Comparison of ENCODE assay signal across 9 cellular contexts in genomic region chr16:56682703-56683397, GRCh38. TPM values are rescaled to one million over a fixed set of nuclear protein-coding genes. Genes with fewer than 3 reads are reported as not detected.
DNase-seq lines count a peak whose midpoint lies in the region; ATAC-seq, FAIRE-seq and TF ChIP-seq lines count a peak whose summit lies in the region.
"Had no signal": no experiment of that assay in that cellular context is flagged by ENCODE, and none has a peak within 500 bp of the region (broad histone marks: within the 10 kb centered on the region; RNA-seq: fewer than 3 reads in every experiment).

No MANE protein-coding gene starts in this region.

- H3K36me3 ChIP-seq in kidney epithelial cell (ENCODE audit: control insufficient read depth, insufficient read depth, low read length) = no peaks in the 10 kb centered on the region

- CTCF ChIA-PET in Calu3 (lab: Charles Lee) = no interaction called here

- DNase-seq in Calu3 (no peak), kidney epithelial cell (ENCODE audit: low read depth) (no peak), dermis blood vessel endothelial cell (no peak), GM12891 (ENCODE audit: insufficient read length, low spot score) (no peak), NCI-H146 treated with DMSO at 0.1 percent for 48 hours (lab: John Stamatoyannopoulos, UW; ENCODE audit: unreplicated experiment) (no peak)
- DNase-seq in activated naive CD8-positive, alpha-beta T cell treated with anti-CD3 and anti-CD28 coated beads for 36 hours = no peak

- intact Hi-C loops in Calu3 (cut with micrococcal nuclease; ENCODE audit: unreplicated experiment) = no loop called here

- H3K27me3 ChIP-seq in kidney epithelial cell (ENCODE audit: control insufficient read depth, insufficient read depth, low read length) = no peaks in the 10 kb centered on the region

- no peak for TF ChIP-seq POLR2A in GM12891 (IDR thresholded peaks at IDR 0.05; ENCODE audit: low read depth, low read length)

- peak; percentile 3 for ATAC-seq in HG02870 (IDR thresholded peaks at IDR 0.05; ENCODE audit: unreplicated experiment)

- TF ChIP-seq CTCF in Calu3 (IDR thresholded peaks at IDR 0.05; ENCODE audit: unreplicated experiment) (no peak), kidney epithelial cell (IDR thresholded peaks at IDR 0.05; ENCODE audit: insufficient read depth, low read length, poor library complexity, severe bottlenecking) (no peak)

- TSS peak; percentile 88 for BruUV-seq in Calu3 (replicated peaks; lab: Mats Ljungman, UMichigan)

- no peak for FAIRE-seq in GM12891 (lab: Jason Lieb, UNC)

- H3K27ac ChIP-seq in temporal lobe (ENCODE audit: low read depth, low read length) = peak overlapping the region; percentile 85

- peak overlapping the region; percentile 88 for H3K4me3 Mint-ChIP-seq in Calu3 (ENCODE audit: low read depth, unreplicated experiment)
- peak overlapping the region; percentile 96 for H3K4me3 Mint-ChIP-seq in activated naive CD8-positive, alpha-beta T cell treated with anti-CD3 and anti-CD28 coated beads for 36 hours

- peaks cover 18% of the 10 kb centered on the region for H3K36me3 Mint-ChIP-seq in Calu3 (ENCODE audit: insufficient read depth, unreplicated experiment)
- peaks cover 16% of the 10 kb centered on the region for H3K36me3 Mint-ChIP-seq in activated naive CD8-positive, alpha-beta T cell treated with anti-CD3 and anti-CD28 coated beads for 36 hours

- H3K4me3 ChIP-seq in kidney epithelial cell (ENCODE audit: low read depth, low read length) = peak overlapping the region; percentile 42

- H3K4me1 Mint-ChIP-seq in Calu3 (ENCODE audit: low read depth, unreplicated experiment) = peaks cover 15% of the 10 kb centered on the region
- H3K4me1 Mint-ChIP-seq in activated naive CD8-positive, alpha-beta T cell treated with anti-CD3 and anti-CD28 coated beads for 36 hours = peaks cover 23% of the 10 kb centered on the region

- peaks cover 13% of the 10 kb centered on the region for H3K27me3 Mint-ChIP-seq in Calu3 (ENCODE audit: unreplicated experiment)
- no peaks in the 10 kb centered on the region for H3K27me3 Mint-ChIP-seq in activated naive CD8-positive, alpha-beta T cell treated with anti-CD3 and anti-CD28 coated beads for 36 hours

- H3K27ac Mint-ChIP-seq in Calu3 (ENCODE audit: unreplicated experiment) = peak overlapping the region; percentile 64
- peak overlapping the region; percentile 97 for H3K27ac Mint-ChIP-seq in activated naive CD8-positive, alpha-beta T cell treated with anti-CD3 and anti-CD28 coated beads for 36 hours

- H3K9me3 Mint-ChIP-seq in Calu3 (ENCODE audit: low read depth, unreplicated experiment) = no peaks in the 10 kb centered on the region
- peaks cover 3% of the 10 kb centered on the region for H3K9me3 Mint-ChIP-seq in activated naive CD8-positive, alpha-beta T cell treated with anti-CD3 and anti-CD28 coated beads for 36 hours

TF ChIP-seq in GM12891, 5 proteins besides CTCF, POLR2A, EP300 and RAD21:
- TF ChIP-seq POLR2AphosphoS5 (IDR thresholded peaks at IDR 0.05; ENCODE audit: low read depth, low read length) (no peak), SPI1 (IDR thresholded peaks at IDR 0.05; ENCODE audit: low read depth, low read length) (no peak), PAX5 (IDR thresholded peaks at IDR 0.05; ENCODE audit: insufficient read depth, low read length, severe bottlenecking) (no peak), TAF1 (IDR thresholded peaks at IDR 0.05; ENCODE audit: low read depth, low read length) (no peak), POU2F2 (IDR thresholded peaks at IDR 0.05; ENCODE audit: low read depth, low read length) (no peak)

RNA-seq across cellular contexts. Expression of gene MT1X, which starts 0.6 kb away (rescaled TPM):
- total RNA-seq in Calu3 (2022) (5.3 and 15.4 TPM in 2 replicates), kidney epithelial cell (18.1 and 19.6 TPM in 2 replicates), temporal lobe (9.6 TPM), dermis blood vessel endothelial cell (12.2 and 22.3 TPM in 2 replicates)
- 10 to 100 TPM; 71.4 to 72.3 TPM for total RNA-seq in activated naive CD8-positive, alpha-beta T cell treated with anti-CD3 and anti-CD28 coated beads for 36 hours
- 4.5 TPM for polyA plus RNA-seq in GM12891 (2012; ENCODE audit: low read depth, missing spikeins)

RNA-seq across cellular contexts. Expression of gene MT1H, which starts 13.2 kb away (rescaled TPM):
- not detected in 2 replicates for total RNA-seq in Calu3 (2022)
- 1 to 10 TPM; 2.3 to 3.3 TPM for total RNA-seq in activated naive CD8-positive, alpha-beta T cell treated with anti-CD3 and anti-CD28 coated beads for 36 hours
- total RNA-seq in kidney epithelial cell = not detected in 2 replicates
- total RNA-seq in temporal lobe = not detected
- not detected in 2 replicates for total RNA-seq in dermis blood vessel endothelial cell
- not detected for polyA plus RNA-seq in GM12891 (2012; ENCODE audit: low read depth, missing spikeins)
- total RNA-seq: LHCN-M2 had no signal

RNA-seq across cellular contexts. Expression of gene MT1G, which starts 15.0 kb away (rescaled TPM):
- total RNA-seq in Calu3 (2022) (not detected in 2 replicates), kidney epithelial cell (0.75 and 14.8 TPM in 2 replicates), temporal lobe (0.74 TPM), dermis blood vessel endothelial cell (not detected in 2 replicates)
- total RNA-seq in activated naive CD8-positive, alpha-beta T cell treated with anti-CD3 and anti-CD28 coated beads for 36 hours = 10 to 100 TPM; 35.8 to 41.8 TPM
- polyA plus RNA-seq in GM12891 (2012; ENCODE audit: low read depth, missing spikeins) = 0.36 TPM

RNA-seq across cellular contexts. Expression of gene MT1F, which starts 25.1 kb away (rescaled TPM):
- 2.6 and 7.7 TPM in 2 replicates for total RNA-seq in Calu3 (2022)
- 10 to 100 TPM; 13.1 to 13.2 TPM for total RNA-seq in activated naive CD8-positive, alpha-beta T cell treated with anti-CD3 and anti-CD28 coated beads for 36 hours
- total RNA-seq in kidney epithelial cell = 7.9 and 9.4 TPM in 2 replicates
- 2.0 TPM for total RNA-seq in temporal lobe
- 0.34 and 0.93 TPM in 2 replicates for total RNA-seq in dermis blood vessel endothelial cell
- polyA plus RNA-seq in GM12891 (2012; ENCODE audit: low read depth, missing spikeins) = not detected
- total RNA-seq: LHCN-M2 had no signal

RNA-seq across cellular contexts. Expression of gene MT1B, which starts 31.2 kb away (rescaled TPM):
- not detected in 2 replicates for total RNA-seq in Calu3 (2022)
- not detected for total RNA-seq in activated naive CD8-positive, alpha-beta T cell treated with anti-CD3 and anti-CD28 coated beads for 36 hours
- not detected in 2 replicates for total RNA-seq in kidney epithelial cell
- not detected for total RNA-seq in temporal lobe
- total RNA-seq in dermis blood vessel endothelial cell = not detected in 2 replicates
- not detected for polyA plus RNA-seq in GM12891 (2012; ENCODE audit: low read depth, missing spikeins)
- total RNA-seq: LHCN-M2 had no signal
